ENCODE assay signal across 9 cellular contexts in genomic region chr4:121041307-121042090, GRCh38. TPM values are rescaled to one million over a fixed set of nuclear protein-coding genes. Genes with fewer than 3 reads are reported as not detected.
DNase-seq lines count a peak whose midpoint lies in the region; ATAC-seq and TF ChIP-seq lines count a peak whose summit lies in the region.
"Had no signal": no experiment of that assay in that cellular context is flagged by ENCODE, and none has a peak within 500 bp of the region (broad histone marks: within the 10 kb centered on the region; RNA-seq: fewer than 3 reads in every experiment).

No MANE protein-coding gene starts in this region.

- 63 to 65% methylated on average over 8 of the region's 8 CpGs for WGBS in testis, 2 donors

- peaks cover 0 to 38% of the 10 kb centered on the region in 2 donors for H3K36me3 ChIP-seq in left lung
- no peaks in the 10 kb centered on the region for H3K36me3 ChIP-seq in testis (ENCODE audit: low read depth, missing control alignments)

- H3K27ac ChIP-seq in left lung (no peak overlapping the region), testis (no peak overlapping the region)

- TF ChIP-seq CTCF in left lung (IDR thresholded peaks at IDR 0.05) (no peak), testis (IDR thresholded peaks at IDR 0.05) (no peak)

- TF ChIP-seq POLR2A in testis (IDR thresholded peaks at IDR 0.05): no peak

- H3K27me3 ChIP-seq in left lung: no peaks in the 10 kb centered on the region
- H3K27me3 ChIP-seq in testis: no peaks in the 10 kb centered on the region

- H3K4me1 ChIP-seq in left lung: no peaks in the 10 kb centered on the region
- H3K4me1 ChIP-seq in testis: no peaks in the 10 kb centered on the region

- H3K4me3 ChIP-seq in left lung (no peak overlapping the region), testis (no peak overlapping the region)

- intact Hi-C loops in left lung (cut with DNase I) (no loop called here), testis (cut with DNase I; ENCODE audit: low total_unique reads) (no loop called here)

- ATAC-seq in GM18870 (IDR thresholded peaks at IDR 0.05; ENCODE audit: unreplicated experiment) (peak; percentile 100), GM21737 (IDR thresholded peaks at IDR 0.05; ENCODE audit: unreplicated experiment) (peak; percentile 91), HG03558 (IDR thresholded peaks at IDR 0.05; ENCODE audit: extremely low read depth, unreplicated experiment) (peak; percentile 98), left lung (peak; percentile 81)

- no peak for DNase-seq in left lung
- DNase-seq in NCI-H1436 (lab: John Stamatoyannopoulos, UW): no peak
- DNase-seq in testis: no peak
- DNase-seq in SIG-M5 (lab: John Stamatoyannopoulos, UW): no peak
- DNase-seq in NCI-H2029 (lab: John Stamatoyannopoulos, UW): no peak
- DNase-seq: immature natural killer cell had no signal

- H3K9me3 ChIP-seq in left lung (no peaks in the 10 kb centered on the region), testis (no peaks in the 10 kb centered on the region)

RNA-seq across cellular contexts. Expression of gene NDNF, which starts 30.8 kb away (rescaled TPM):
- total RNA-seq in left lung (100 to 1,000 TPM; 143 to 489 TPM), testis (1 to 10 TPM; 3.3 to 7.6 TPM)
- polyA plus RNA-seq in testis (ENCODE audit: insufficient read depth, low read depth, low replicate concordance): 20.7 TPM
- polyA plus RNA-seq: immature natural killer cell had no signal

Comparison
In these comparisons a context has a peak if more than half of its experiments do, and no peak if none do; other contexts are left out.
1. RNA of gene NDNF, which starts 30.8 kb away (total RNA-seq): 143 to 489 TPM in left lung; 3.3 to 7.6 TPM in testis; every median in the first group is over 10 times any median in the second.
2. Peak in every context shown above with its lines, with median percentiles within 50 percentile points of each other: ATAC-seq.